In genomic region chr15:100918034-100918689, GRCh38 we compare ENCODE assay signal across 8 cellular contexts. TPM values are rescaled to one million over a fixed set of nuclear protein-coding genes. Genes with fewer than 3 reads are reported as not detected.
DNase-seq lines count a peak whose midpoint lies in the region; ATAC-seq and TF ChIP-seq lines count a peak whose summit lies in the region.

No MANE protein-coding gene starts in this region.

- no peak for TF ChIP-seq POLR2A in lower leg skin (IDR thresholded peaks at IDR 0.05)

- H3K27ac Mint-ChIP-seq in activated CD4-positive, alpha-beta T cell treated with anti-CD3 and anti-CD28 coated beads, Interleukin-2, amount 10 ng/mL, durations not matched to agents 24 days and 14 days: no peak overlapping the region

- no peaks in the 10 kb centered on the region for H3K36me3 Mint-ChIP-seq in activated CD4-positive, alpha-beta T cell treated with anti-CD3 and anti-CD28 coated beads, Interleukin-2, amount 10 ng/mL, durations not matched to agents 24 days and 14 days (ENCODE audit: low read depth)

- peak overlapping the region; percentile 55 for H3K4me3 ChIP-seq in lower leg skin (ENCODE audit: low read depth, poor library complexity, severe bottlenecking)

- peak; percentile 55 for ATAC-seq in HG02852 (IDR thresholded peaks at IDR 0.05; ENCODE audit: unreplicated experiment)

- peak overlapping the region; percentile 77 for H3K4me3 Mint-ChIP-seq in activated CD4-positive, alpha-beta T cell treated with anti-CD3 and anti-CD28 coated beads, Interleukin-2, amount 10 ng/mL, durations not matched to agents 24 days and 14 days

- peaks cover 20% of the 10 kb centered on the region for H3K4me1 Mint-ChIP-seq in activated CD4-positive, alpha-beta T cell treated with anti-CD3 and anti-CD28 coated beads, Interleukin-2, amount 10 ng/mL, durations not matched to agents 24 days and 14 days

- intact Hi-C loops in activated CD4-positive, alpha-beta T cell treated with anti-CD3 and anti-CD28 coated beads, Interleukin-2, amount 10 ng/mL, durations not matched to agents 24 days and 14 days (cut with micrococcal nuclease): loop anchor here (1.0 to 5.0 kb wide), 3 partner anchors 89 to 339 kb away; no protein-coding TSS in a partner anchor
- intact Hi-C loops in lower leg skin (cut with DNase I; ENCODE audit: low total_unique reads): loop anchor here (1.0 kb wide), 1 partner anchor 92 kb away; no protein-coding TSS in a partner anchor

- 2% methylated on average over 28 to 29 of the region's 42 CpGs for WGBS in lower leg skin, 2 donors

- no peaks in the 10 kb centered on the region for H3K9me3 Mint-ChIP-seq in activated CD4-positive, alpha-beta T cell treated with anti-CD3 and anti-CD28 coated beads, Interleukin-2, amount 10 ng/mL, durations not matched to agents 24 days and 14 days

- peaks cover 68% of the 10 kb centered on the region for H3K27me3 Mint-ChIP-seq in activated CD4-positive, alpha-beta T cell treated with anti-CD3 and anti-CD28 coated beads, Interleukin-2, amount 10 ng/mL, durations not matched to agents 24 days and 14 days

- DNase-seq in activated gamma-delta T cell treated with Interleukin-2 at 50 U/mL for 16 hours (peak; percentile 36), activated gamma-delta T cell (lab: John Stamatoyannopoulos, UW) (no peak), NCI-H2171 (lab: John Stamatoyannopoulos, UW) (peak; percentile 86), dermis blood vessel endothelial cell (peak; percentile 89), lower leg skin (ENCODE audit: low spot score in 2 of 2) (peak; percentile 76 to 96)
- peak; percentile 92 for DNase-seq in activated CD4-positive, alpha-beta T cell treated with anti-CD3 and anti-CD28 coated beads, Interleukin-2, amount 10 ng/mL, durations not matched to agents 24 days and 14 days
- DNase-seq in stimulated activated CD4-positive, alpha-beta T cell treated with anti-CD3 and anti-CD28 coated beads, Interleukin-4, amount 100 ng/mL, for 48 hours (ENCODE audit: low read depth in 2 of 2): peak; percentile 60 to 74

- TF ChIP-seq CTCF in lower leg skin (IDR thresholded peaks at IDR 0.05): peak in 1 of 3 donors; percentile 39

RNA-seq across cellular contexts. Expression of gene LRRK1, which starts 1.0 kb away (rescaled TPM):
- 1.3 and 2.1 TPM in 2 replicates for total RNA-seq in activated CD4-positive, alpha-beta T cell treated with anti-CD3 and anti-CD28 coated beads, Interleukin-2, amount 10 ng/mL, durations not matched to agents 24 days and 14 days
- total RNA-seq in dermis blood vessel endothelial cell (12.1 and 14.2 TPM in 2 replicates), lower leg skin (10 to 100 TPM; 14.8 to 29.3 (median 19.1) TPM)

RNA-seq across cellular contexts. Expression of gene ALDH1A3, which starts 38.5 kb away (rescaled TPM):
- not detected in 2 replicates for total RNA-seq in activated CD4-positive, alpha-beta T cell treated with anti-CD3 and anti-CD28 coated beads, Interleukin-2, amount 10 ng/mL, durations not matched to agents 24 days and 14 days
- total RNA-seq in dermis blood vessel endothelial cell (26.4 and 51.2 TPM in 2 replicates), lower leg skin (10 to 100 TPM in 2 of 4 donors, 1 to 10 TPM in 2; 3.3 to 24.5 (median 8.7) TPM)
